Comparison of ENCODE assay signal across 11 cellular contexts in genomic region chr10:102781921-102782542, GRCh38. TPM values are rescaled to one million over a fixed set of nuclear protein-coding genes. Genes with fewer than 3 reads are reported as not detected.
DNase-seq lines count a peak whose midpoint lies in the region; ATAC-seq and TF ChIP-seq lines count a peak whose summit lies in the region.
"Had no signal": no experiment of that assay in that cellular context is flagged by ENCODE, and none has a peak within 500 bp of the region (broad histone marks: within the 10 kb centered on the region; RNA-seq: fewer than 3 reads in every experiment).

No MANE protein-coding gene starts in this region.

- H3K9me3 ChIP-seq in heart right ventricle: no peaks in the 10 kb centered on the region

- DNase-seq in ELR (ENCODE audit: low read depth) (peak; percentile 31), astrocyte of the hippocampus (ENCODE audit: low read depth, low spot score) (peak; percentile 42), heart right ventricle (no peak), pulmonary artery endothelial cell (ENCODE audit: low read depth, low spot score) (peak; percentile 59), T-helper 1 cell (no peak)
- no peak for DNase-seq in effector CD8-positive, alpha-beta T cell (lab: John Stamatoyannopoulos, UW)
- DNase-seq: activated CD8-positive, alpha-beta memory T cell treated with anti-CD3 and anti-CD28 coated beads, Interleukin-2, amount 50 U/mL, for 4 hours; AML-193; NCI-H1417 treated with DMSO at 0.1 percent for 48 hours had no signal

- peak overlapping the region; percentile 74 to 99 (median 96) for H3K27ac ChIP-seq in heart right ventricle

- no peak for TF ChIP-seq CTCF in heart right ventricle (IDR thresholded peaks at IDR 0.05)

- ATAC-seq in heart right ventricle (peak in 7 of 8 donors; percentile 27 to 60 (median 43)), GM21825 (IDR thresholded peaks at IDR 0.05; ENCODE audit: unreplicated experiment) (no peak), GM19035 (IDR thresholded peaks at IDR 0.05; ENCODE audit: unreplicated experiment) (no peak)

- H3K36me3 ChIP-seq in heart right ventricle: peaks cover 0 to 3% (median 0%) of the 10 kb centered on the region in 9 donors

- H3K4me1 ChIP-seq in heart right ventricle: peaks cover 54 to 100% (median 99%) of the 10 kb centered on the region in 9 donors

- intact Hi-C loops in heart right ventricle (cut with DNase I): loop anchor here in 1 of 10 donors (2.0 kb wide), 1 partner anchor 15 kb away; no protein-coding TSS in a partner anchor

- peak overlapping the region in 4 of 10 donors; percentile 11 to 27 (median 18) for H3K4me3 ChIP-seq in heart right ventricle

- H3K27me3 ChIP-seq in heart right ventricle: no peaks in the 10 kb centered on the region

- WGBS in heart right ventricle, 2 donors: 51 to 54% methylated on average over 6 of the region's 6 CpGs

RNA-seq across cellular contexts. Expression of gene WBP1L, which starts 38.3 kb away (rescaled TPM):
- 10 to 100 TPM; 17.3 to 33.3 (median 21.0) TPM for total RNA-seq in heart right ventricle
- 10 to 100 TPM; 14.3 to 17.5 TPM for polyA plus RNA-seq in heart right ventricle
- total RNA-seq in pulmonary artery endothelial cell: 46.8 and 72.1 TPM in 2 replicates

RNA-seq across cellular contexts. Expression of gene CYP17A1, which starts 55.2 kb away (rescaled TPM):
- total RNA-seq in heart right ventricle (under 1 TPM in 1 of 10 donors, not detected in 9; 0.16 TPM), pulmonary artery endothelial cell (not detected in 2 replicates)
- under 1 TPM; 0.14 to 0.15 TPM for polyA plus RNA-seq in heart right ventricle

Comparison
In these comparisons a context has a peak if more than half of its experiments do, and no peak if none do; other contexts are left out.
1. DNase-seq: peak in ELR (single experiment), astrocyte of the hippocampus (single experiment) and pulmonary artery endothelial cell (single experiment); none in heart right ventricle (0 of 2), T-helper 1 cell (0 of 5) and effector CD8-positive, alpha-beta T cell (single experiment).
2. ATAC-seq: peak in heart right ventricle (7 of 8); none in GM21825 (single experiment) and GM19035 (single experiment).